In the genomic region with DNA sequence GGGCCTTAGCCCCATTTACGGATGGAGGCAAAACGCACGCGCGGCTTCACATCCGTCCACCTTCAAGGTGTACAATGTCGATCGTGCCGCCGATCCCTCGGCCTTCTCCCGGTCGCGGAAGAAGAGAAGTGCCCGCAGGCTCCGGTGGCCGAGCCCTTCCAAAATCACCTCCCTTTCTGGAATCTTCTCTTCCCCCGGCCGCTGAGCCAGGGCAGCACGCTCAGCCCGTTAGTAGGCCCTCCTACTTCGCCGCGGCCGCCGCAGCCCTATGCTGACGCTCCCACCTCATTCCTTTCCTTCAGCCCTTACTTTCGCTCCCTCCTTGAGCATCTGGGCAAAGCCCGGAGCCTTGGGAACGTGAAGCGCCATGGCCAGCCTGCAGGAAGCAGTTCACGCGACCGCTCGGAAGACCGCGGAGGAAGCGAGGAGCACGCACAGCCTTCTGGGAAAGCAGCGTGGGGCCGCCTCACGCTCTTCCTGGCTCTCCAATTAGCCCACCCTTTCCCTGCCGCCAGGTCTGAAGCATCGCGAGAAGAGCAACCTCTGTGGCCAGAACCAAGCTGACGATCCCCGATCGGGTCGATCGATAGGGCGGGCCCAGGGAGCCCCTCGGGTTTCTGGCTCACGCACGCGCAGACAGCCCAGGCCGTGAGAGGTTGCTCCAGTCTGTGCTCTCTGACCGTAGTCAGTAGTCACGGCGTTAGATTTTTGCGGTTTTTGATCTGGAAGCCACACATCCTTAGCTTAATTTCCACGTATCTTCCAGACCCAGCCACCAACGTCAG, we compare ENCODE assay signal across 8 cellular contexts. TPM values are rescaled to one million over a fixed set of nuclear protein-coding genes. Genes with fewer than 3 reads are reported as not detected.
A peak's percentile ranks its signal among the peaks of the same experiment; 100 is the strongest.
DNase-seq lines count a peak whose midpoint lies in the region; ATAC-seq and TF ChIP-seq lines count a peak whose summit lies in the region.

TSS of gene CCT8 (minus strand) at position 427 of the 785 bp plus-strand sequence. CDS start at position 369, 58 bp downstream.

- H3K4me3 ChIP-seq in LNCaP clone FGC (ENCODE audit: low read depth, low read length) = peak within 1 kb of the TSS; percentile 71

- CTCF ChIA-PET in RWPE1 (lab: Yijun Ruan, JAX) = interaction anchor here (0.8 to 1.6 kb wide), 2 partner anchors 13 to 56 kb away, joined by 4 read pairs; no protein-coding TSS in a partner anchor

- peak; percentile 100 for DNase-seq in Daoy (ENCODE audit: low read depth)
- DNase-seq in GOT3 (lab: John Stamatoyannopoulos, UW) = peak; percentile 92
- DNase-seq in LNCaP clone FGC (ENCODE audit: low read depth) = peak; percentile 99
- peak; percentile 98 for DNase-seq in RWPE1 (ENCODE audit: low spot score)
- peak; percentile 100 for DNase-seq in fibroblast of gingiva (ENCODE audit: low read depth)
- peak; percentile 98 for DNase-seq in naive B cell

- peaks cover 29% of the 10 kb centered on the region for H3K4me1 Mint-ChIP-seq in activated T-helper 17 cell treated with anti-CD3 and anti-CD28 coated beads, Interleukin-2, amount 50 U/mL, for 72 hours
- H3K4me1 Mint-ChIP-seq in naive B cell = peaks cover 26 to 54% (median 41%) of the 10 kb centered on the region in 3 donors
- peaks cover 32% of the 10 kb centered on the region for H3K4me1 Mint-ChIP-seq in stimulated activated memory B cell treated with anti-CD40 and anti-IgM and Interleukin-4, amounts not matched to agents 10 μg/mL and 1 μg/mL and 100 μg/mL, for 72 hours

- peaks cover 4% of the 10 kb centered on the region for H3K9me3 Mint-ChIP-seq in activated T-helper 17 cell treated with anti-CD3 and anti-CD28 coated beads, Interleukin-2, amount 50 U/mL, for 72 hours
- peaks cover 0 to 4% (median 0%) of the 10 kb centered on the region in 7 donors for H3K9me3 Mint-ChIP-seq in naive B cell
- peaks cover 4% of the 10 kb centered on the region for H3K9me3 Mint-ChIP-seq in stimulated activated memory B cell treated with anti-CD40 and anti-IgM and Interleukin-4, amounts not matched to agents 10 μg/mL and 1 μg/mL and 100 μg/mL, for 72 hours

- H3K27me3 Mint-ChIP-seq in activated T-helper 17 cell treated with anti-CD3 and anti-CD28 coated beads, Interleukin-2, amount 50 U/mL, for 72 hours = no peaks in the 10 kb centered on the region
- H3K27me3 Mint-ChIP-seq in naive B cell = no peaks in the 10 kb centered on the region
- no peaks in the 10 kb centered on the region for H3K27me3 Mint-ChIP-seq in stimulated activated memory B cell treated with anti-CD40 and anti-IgM and Interleukin-4, amounts not matched to agents 10 μg/mL and 1 μg/mL and 100 μg/mL, for 72 hours

- POLR2A ChIA-PET in RWPE1 (lab: Yijun Ruan, JAX; ENCODE audit: low non-redundant PET) = interaction anchor here (0.7 kb wide), 1 partner anchor 15 kb away, joined by 3 read pairs; no protein-coding TSS in a partner anchor

- H3K27ac ChIP-seq in RWPE1 = peak within 1 kb of the TSS; percentile 87

- ATAC-seq in activated T-helper 17 cell treated with anti-CD3 and anti-CD28 coated beads, Interleukin-2, amount 50 U/mL, for 72 hours (replicated peaks) = peak; percentile 88
- peak; percentile 88 to 89 for ATAC-seq in naive B cell (ENCODE audit: low read depth in 2 of 2)
- peak; percentile 98 for ATAC-seq in stimulated activated memory B cell treated with anti-CD40 and anti-IgM and Interleukin-4, amounts not matched to agents 10 μg/mL and 1 μg/mL and 100 μg/mL, for 72 hours

- no peak for TF ChIP-seq CTCF in LNCaP clone FGC (IDR thresholded peaks at IDR 0.05; ENCODE audit: control insufficient read depth, extremely low read depth, insufficient read depth)
- TF ChIP-seq CTCF in RWPE1 (conservative IDR thresholded peaks at IDR 0.05; ENCODE audit: low read depth) = no peak

- peaks cover 53% of the 10 kb centered on the region for H3K36me3 Mint-ChIP-seq in activated T-helper 17 cell treated with anti-CD3 and anti-CD28 coated beads, Interleukin-2, amount 50 U/mL, for 72 hours (ENCODE audit: low read depth)
- H3K36me3 Mint-ChIP-seq in naive B cell = peaks cover 0 to 5% of the 10 kb centered on the region in 2 donors
- H3K36me3 Mint-ChIP-seq in stimulated activated memory B cell treated with anti-CD40 and anti-IgM and Interleukin-4, amounts not matched to agents 10 μg/mL and 1 μg/mL and 100 μg/mL, for 72 hours = peaks cover 15% of the 10 kb centered on the region

- peak within 1 kb of the TSS; percentile 100 for H3K4me3 Mint-ChIP-seq in activated T-helper 17 cell treated with anti-CD3 and anti-CD28 coated beads, Interleukin-2, amount 50 U/mL, for 72 hours
- H3K4me3 Mint-ChIP-seq in naive B cell = peak within 1 kb of the TSS; percentile 97 to 100 (median 100)
- H3K4me3 Mint-ChIP-seq in stimulated activated memory B cell treated with anti-CD40 and anti-IgM and Interleukin-4, amounts not matched to agents 10 μg/mL and 1 μg/mL and 100 μg/mL, for 72 hours = peak within 1 kb of the TSS; percentile 96

- peak within 1 kb of the TSS; percentile 100 for H3K27ac Mint-ChIP-seq in activated T-helper 17 cell treated with anti-CD3 and anti-CD28 coated beads, Interleukin-2, amount 50 U/mL, for 72 hours
- peak within 1 kb of the TSS; percentile 96 to 99 (median 98) for H3K27ac Mint-ChIP-seq in naive B cell
- H3K27ac Mint-ChIP-seq in stimulated activated memory B cell treated with anti-CD40 and anti-IgM and Interleukin-4, amounts not matched to agents 10 μg/mL and 1 μg/mL and 100 μg/mL, for 72 hours = peak within 1 kb of the TSS; percentile 96

RNA-seq across cellular contexts. Expression of gene CCT8, which starts in this region (rescaled TPM):
- 487 and 555 TPM in 2 replicates for total RNA-seq in Daoy (2014; rRNA removed; shearing (Covaris generic))
- total RNA-seq in activated T-helper 17 cell treated with anti-CD3 and anti-CD28 coated beads, Interleukin-2, amount 50 U/mL, for 72 hours = 100 to 1,000 TPM; 333 to 405 TPM
- polyA plus RNA-seq in naive B cell (ENCODE audit: low read depth in 6 of 6) = 100 to 1,000 TPM; 111 to 151 (median 120) TPM

Comparison
In these comparisons a context has a peak if more than half of its experiments do, and no peak if none do; other contexts are left out.
1. Peak in every context shown above with its lines: DNase-seq, ATAC-seq, H3K4me3 ChIP-seq and H3K27ac ChIP-seq.